ENCODE assay signal across 1 cellular context in genomic region chr14:22929848-22930364, GRCh38.
TF ChIP-seq lines count a peak whose summit lies in the region.

No MANE protein-coding gene starts in this region.

TF ChIP-seq in WTC11, 78 proteins besides CTCF, POLR2A, EP300 and RAD21 (continued from another document):
- TF ChIP-seq, protein P1, sequence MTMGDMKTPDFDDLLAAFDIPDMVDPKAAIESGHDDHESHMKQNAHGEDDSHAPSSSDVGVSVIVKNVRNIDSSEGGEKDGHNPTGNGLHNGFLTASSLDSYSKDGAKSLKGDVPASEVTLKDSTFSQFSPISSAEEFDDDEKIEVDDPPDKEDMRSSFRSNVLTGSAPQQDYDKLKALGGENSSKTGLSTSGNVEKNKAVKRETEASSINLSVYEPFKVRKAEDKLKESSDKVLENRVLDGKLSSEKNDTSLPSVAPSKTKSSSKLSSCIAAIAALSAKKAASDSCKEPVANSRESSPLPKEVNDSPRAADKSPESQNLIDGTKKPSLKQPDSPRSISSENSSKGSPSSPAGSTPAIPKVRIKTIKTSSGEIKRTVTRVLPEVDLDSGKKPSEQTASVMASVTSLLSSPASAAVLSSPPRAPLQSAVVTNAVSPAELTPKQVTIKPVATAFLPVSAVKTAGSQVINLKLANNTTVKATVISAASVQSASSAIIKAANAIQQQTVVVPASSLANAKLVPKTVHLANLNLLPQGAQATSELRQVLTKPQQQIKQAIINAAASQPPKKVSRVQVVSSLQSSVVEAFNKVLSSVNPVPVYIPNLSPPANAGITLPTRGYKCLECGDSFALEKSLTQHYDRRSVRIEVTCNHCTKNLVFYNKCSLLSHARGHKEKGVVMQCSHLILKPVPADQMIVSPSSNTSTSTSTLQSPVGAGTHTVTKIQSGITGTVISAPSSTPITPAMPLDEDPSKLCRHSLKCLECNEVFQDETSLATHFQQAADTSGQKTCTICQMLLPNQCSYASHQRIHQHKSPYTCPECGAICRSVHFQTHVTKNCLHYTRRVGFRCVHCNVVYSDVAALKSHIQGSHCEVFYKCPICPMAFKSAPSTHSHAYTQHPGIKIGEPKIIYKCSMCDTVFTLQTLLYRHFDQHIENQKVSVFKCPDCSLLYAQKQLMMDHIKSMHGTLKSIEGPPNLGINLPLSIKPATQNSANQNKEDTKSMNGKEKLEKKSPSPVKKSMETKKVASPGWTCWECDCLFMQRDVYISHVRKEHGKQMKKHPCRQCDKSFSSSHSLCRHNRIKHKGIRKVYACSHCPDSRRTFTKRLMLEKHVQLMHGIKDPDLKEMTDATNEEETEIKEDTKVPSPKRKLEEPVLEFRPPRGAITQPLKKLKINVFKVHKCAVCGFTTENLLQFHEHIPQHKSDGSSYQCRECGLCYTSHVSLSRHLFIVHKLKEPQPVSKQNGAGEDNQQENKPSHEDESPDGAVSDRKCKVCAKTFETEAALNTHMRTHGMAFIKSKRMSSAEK (CRISPR knock-in tag; IDR thresholded peaks at IDR 0.05; ENCODE audit: borderline replicate concordance): no peak; the same call in 1 of the 2 replicates
- TF ChIP-seq, protein P2, sequence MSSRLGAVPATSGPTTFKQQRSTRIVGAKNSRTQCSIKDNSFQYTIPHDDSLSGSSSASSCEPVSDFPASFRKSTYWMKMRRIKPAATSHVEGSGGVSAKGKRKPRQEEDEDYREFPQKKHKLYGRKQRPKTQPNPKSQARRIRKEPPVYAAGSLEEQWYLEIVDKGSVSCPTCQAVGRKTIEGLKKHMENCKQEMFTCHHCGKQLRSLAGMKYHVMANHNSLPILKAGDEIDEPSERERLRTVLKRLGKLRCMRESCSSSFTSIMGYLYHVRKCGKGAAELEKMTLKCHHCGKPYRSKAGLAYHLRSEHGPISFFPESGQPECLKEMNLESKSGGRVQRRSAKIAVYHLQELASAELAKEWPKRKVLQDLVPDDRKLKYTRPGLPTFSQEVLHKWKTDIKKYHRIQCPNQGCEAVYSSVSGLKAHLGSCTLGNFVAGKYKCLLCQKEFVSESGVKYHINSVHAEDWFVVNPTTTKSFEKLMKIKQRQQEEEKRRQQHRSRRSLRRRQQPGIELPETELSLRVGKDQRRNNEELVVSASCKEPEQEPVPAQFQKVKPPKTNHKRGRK (CRISPR knock-in tag; IDR thresholded peaks at IDR 0.05; ENCODE audit: borderline replicate concordance): no peak
